8 cellular contexts compared by ENCODE assay signal in genomic region chr16:56625140-56625942, GRCh38. TPM values are rescaled to one million over a fixed set of nuclear protein-coding genes. Genes with fewer than 3 reads are reported as not detected.
DNase-seq lines count a peak whose midpoint lies in the region; ATAC-seq and TF ChIP-seq lines count a peak whose summit lies in the region.

Gene MT1E, plus strand, starts transcription at chr16:56625781. Its CDS starts 71 bp downstream, at chr16:56625852.

- no peak for TF ChIP-seq CTCF in RWPE1 (conservative IDR thresholded peaks at IDR 0.05; ENCODE audit: low read depth)
- TF ChIP-seq CTCF in body of pancreas (IDR thresholded peaks at IDR 0.05) = peak in 1 of 7 experiments; percentile 21

- H3K9me3 ChIP-seq in body of pancreas (no peaks in the 10 kb centered on the region), iPS DF 6.9 (ENCODE audit: control insufficient read depth, insufficient read depth, low read length) (no peaks in the 10 kb centered on the region)

- DNase-seq in CD1c-positive myeloid dendritic cell (ENCODE audit: extremely low spot score) (peak; percentile 60), RWPE1 (ENCODE audit: low spot score) (peak; percentile 71), body of pancreas (peak; percentile 86 to 96 (median 90)), iPS DF 6.9 (ENCODE audit: low read depth, low spot score) (no peak), A172 (ENCODE audit: low spot score) (no peak)

- peak within 1 kb of the TSS; percentile 91 for H3K9ac ChIP-seq in rectal smooth muscle tissue (ENCODE audit: low read length)

- H3K36me3 ChIP-seq in body of pancreas (replicated peaks in 1 of 2; ENCODE audit: insufficient read depth in 1 of 2, low read depth in 2 of 2) (no peaks in the 10 kb centered on the region), iPS DF 6.9 (ENCODE audit: control insufficient read depth, insufficient read depth, low read length) (no peaks in the 10 kb centered on the region), rectal smooth muscle tissue (ENCODE audit: control insufficient read depth, insufficient read depth, low read length) (no peaks in the 10 kb centered on the region)

- H3K27ac ChIP-seq in RWPE1 (peak within 1 kb of the TSS; percentile 90), body of pancreas (peak within 1 kb of the TSS; percentile 93 to 98 (median 98)), iPS DF 6.9 (ENCODE audit: low read length) (no peak within 1 kb of the TSS), rectal smooth muscle tissue (ENCODE audit: low read depth, low read length) (peak within 1 kb of the TSS; percentile 98)

- TF ChIP-seq POLR2A in body of pancreas (IDR thresholded peaks at IDR 0.05) = peak; percentile 92 to 99 (median 99)

- H3K4me1 ChIP-seq in body of pancreas = peaks cover 30% of the 10 kb centered on the region
- H3K4me1 ChIP-seq in iPS DF 6.9 (ENCODE audit: control insufficient read depth, insufficient read depth, low read length) = peaks cover 3% of the 10 kb centered on the region
- peaks cover 6% of the 10 kb centered on the region for H3K4me1 ChIP-seq in rectal smooth muscle tissue (ENCODE audit: control insufficient read depth, insufficient read depth, low read length)

- 0 to 4% methylated on average over 23 to 62 of the region's 62 CpGs for WGBS in body of pancreas, 2 donors
- no CpG with 5 or more reads among the region's 62 CpGs for WGBS in iPS DF 6.9 (ENCODE audit: insufficient coverage, insufficient read length)

- CTCF ChIA-PET in RWPE1 (lab: Yijun Ruan, JAX) = interaction anchor here (0.6 to 1.1 kb wide), 3 partner anchors 18 to 77 kb away, joined by 3 to 6 read pairs (median 5); no protein-coding TSS in a partner anchor

- ATAC-seq in HG02678 (IDR thresholded peaks at IDR 0.05; ENCODE audit: unreplicated experiment) (peak; percentile 55), body of pancreas (peak; percentile 88), GM21528 (IDR thresholded peaks at IDR 0.05; ENCODE audit: low FRiP score, unreplicated experiment) (no peak)

- intact Hi-C loops in body of pancreas (cut with DNase I) = no loop called here

- H3K27me3 ChIP-seq in body of pancreas (no peaks in the 10 kb centered on the region), iPS DF 6.9 (ENCODE audit: control insufficient read depth, insufficient read depth, low read length) (peaks cover 64% of the 10 kb centered on the region), rectal smooth muscle tissue (ENCODE audit: control insufficient read depth, insufficient read depth, low read length) (peaks cover 2% of the 10 kb centered on the region)

- POLR2A ChIA-PET in RWPE1 (lab: Yijun Ruan, JAX; ENCODE audit: low non-redundant PET) = interaction anchor here (0.7 to 2.4 kb wide), 6 partner anchors 14 to 64 kb away, joined by 4 to 14 read pairs (median 7); partner anchors contain the start of gene MT2A

- H3K4me3 ChIP-seq in body of pancreas (peak within 1 kb of the TSS; percentile 29 to 40), iPS DF 6.9 (ENCODE audit: low read length) (peak within 1 kb of the TSS; percentile 19; the same call in 1 of the 2 replicates), rectal smooth muscle tissue (ENCODE audit: low read length) (peak within 1 kb of the TSS; percentile 81)

RNA-seq across cellular contexts. Expression of gene MT1E, which starts in this region (rescaled TPM):
- 100 to 1,000 TPM in 1 of 2 donors, 10 to 100 TPM in 1; 99.9 to 679 TPM for total RNA-seq in body of pancreas
- not detected in 2 replicates for total RNA-seq in A172 (2014; rRNA removed; shearing (Covaris generic))

Comparison
In these comparisons a context has a peak if more than half of its experiments do, and no peak if none do; other contexts are left out.
1. RNA of gene MT1E (total RNA-seq): 99.9 to 679 TPM in body of pancreas; not detected in A172; every median in the first group is over 100 times any median in the second.
2. DNase-seq: peak in CD1c-positive myeloid dendritic cell (single experiment), RWPE1 (single experiment) and body of pancreas (4 of 4); none in iPS DF 6.9 (single experiment) and A172 (single experiment).
3. H3K4me3 ChIP-seq: peak in every context shown above with its lines; median percentile 81 in rectal smooth muscle tissue; 34 in body of pancreas; 19 in iPS DF 6.9.